2 cellular contexts compared by ENCODE assay signal in the genomic region with DNA sequence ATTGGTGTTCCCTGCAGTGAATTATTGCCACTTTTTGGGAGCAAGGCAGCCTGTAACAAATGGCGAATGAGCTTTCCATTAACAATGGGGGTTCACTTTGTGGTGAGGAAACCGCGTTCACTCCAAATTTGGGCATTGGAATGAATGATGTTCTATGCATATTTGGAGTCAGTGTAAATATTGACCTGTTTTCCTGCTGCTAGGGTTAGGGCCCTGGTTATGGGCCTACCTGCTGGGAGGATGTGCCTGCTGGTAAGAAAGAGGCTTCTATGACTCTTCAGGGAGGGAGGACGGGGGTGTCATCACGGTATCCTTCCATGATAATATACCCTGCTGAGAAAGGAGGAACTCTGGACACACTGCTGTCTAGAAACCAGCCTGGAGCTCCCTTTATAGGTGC.
TF ChIP-seq lines count a peak whose summit lies in the region.

No MANE protein-coding gene starts in this region.

TF ChIP-seq in IMR-90, 13 proteins besides CTCF, POLR2A, EP300 and RAD21:
- TF ChIP-seq BHLHE40 (IDR thresholded peaks at IDR 0.05; ENCODE audit: low read depth, low read length) = no peak
- TF ChIP-seq ELK1 (IDR thresholded peaks at IDR 0.05; ENCODE audit: borderline replicate concordance, low read depth, low read length) = no peak
- no peak for TF ChIP-seq RCOR1 (IDR thresholded peaks at IDR 0.05; ENCODE audit: insufficient replicate concordance, low read length)
- no peak for TF ChIP-seq SMC3 (IDR thresholded peaks at IDR 0.05; ENCODE audit: low read depth, low read length)
- TF ChIP-seq MAFK (IDR thresholded peaks at IDR 0.05; ENCODE audit: low read depth, low read length) = no peak

TF ChIP-seq in K562, 482 proteins besides CTCF, POLR2A, EP300 and RAD21:
- TF ChIP-seq RFX5 (IDR thresholded peaks at IDR 0.05; ENCODE audit: low read depth, low read length) (no peak), PHF20 (IDR thresholded peaks at IDR 0.05; ENCODE audit: partially characterized antibody) (no peak), TRIM24 (IDR thresholded peaks at IDR 0.05) (no peak), C11orf30 (IDR thresholded peaks at IDR 0.05; ENCODE audit: low read depth) (no peak), CBX8 (IDR thresholded peaks at IDR 0.05; ENCODE audit: borderline replicate concordance, extremely low read depth, low read depth, low read length, poor library complexity, severe bottlenecking) (no peak), ZNF24 (IDR thresholded peaks at IDR 0.05) (0 out of 2 replicates have a peak, but pooled peaks have one; percentile 14), SRF (CRISPR knock-in tag; IDR thresholded peaks at IDR 0.05) (0 out of 4 replicates have a peak, but pooled peaks of 1 of the 2 experiments have one; percentile 56), NFATC3 (IDR thresholded peaks at IDR 0.05) (no peak), FOXK1 (CRISPR knock-in tag; IDR thresholded peaks at IDR 0.05; ENCODE audit: borderline replicate concordance) (no peak)
- TF ChIP-seq, protein P1, sequence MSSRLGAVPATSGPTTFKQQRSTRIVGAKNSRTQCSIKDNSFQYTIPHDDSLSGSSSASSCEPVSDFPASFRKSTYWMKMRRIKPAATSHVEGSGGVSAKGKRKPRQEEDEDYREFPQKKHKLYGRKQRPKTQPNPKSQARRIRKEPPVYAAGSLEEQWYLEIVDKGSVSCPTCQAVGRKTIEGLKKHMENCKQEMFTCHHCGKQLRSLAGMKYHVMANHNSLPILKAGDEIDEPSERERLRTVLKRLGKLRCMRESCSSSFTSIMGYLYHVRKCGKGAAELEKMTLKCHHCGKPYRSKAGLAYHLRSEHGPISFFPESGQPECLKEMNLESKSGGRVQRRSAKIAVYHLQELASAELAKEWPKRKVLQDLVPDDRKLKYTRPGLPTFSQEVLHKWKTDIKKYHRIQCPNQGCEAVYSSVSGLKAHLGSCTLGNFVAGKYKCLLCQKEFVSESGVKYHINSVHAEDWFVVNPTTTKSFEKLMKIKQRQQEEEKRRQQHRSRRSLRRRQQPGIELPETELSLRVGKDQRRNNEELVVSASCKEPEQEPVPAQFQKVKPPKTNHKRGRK (tag; IDR thresholded peaks at IDR 0.05) = no peak
